ENCODE assay signal across 8 cellular contexts in genomic region chr17:82020874-82021727, GRCh38. TPM values are rescaled to one million over a fixed set of nuclear protein-coding genes. Genes with fewer than 3 reads are reported as not detected.
DNase-seq lines count a peak whose midpoint lies in the region; ATAC-seq and TF ChIP-seq lines count a peak whose summit lies in the region.

No MANE protein-coding gene starts in this region.

- peak overlapping the region; percentile 87 for H3K4me3 ChIP-seq in GM06990 (replicated peaks; ENCODE audit: low read depth, low read length)
- peak overlapping the region; percentile 79 for H3K4me3 ChIP-seq in ectodermal cell (ENCODE audit: insufficient read depth, low read depth, low read length)

- no peak for ATAC-seq in stimulated activated naive CD8-positive, alpha-beta T cell treated with anti-CD3 and anti-CD28 coated beads, Interleukin-15, amount 100 ng/mL, for 72 hours

- no peaks in the 10 kb centered on the region for H3K9me3 Mint-ChIP-seq in stimulated activated naive CD8-positive, alpha-beta T cell treated with anti-CD3 and anti-CD28 coated beads, Interleukin-15, amount 100 ng/mL, for 72 hours

- peaks cover 51% of the 10 kb centered on the region for H3K4me1 Mint-ChIP-seq in stimulated activated naive CD8-positive, alpha-beta T cell treated with anti-CD3 and anti-CD28 coated beads, Interleukin-15, amount 100 ng/mL, for 72 hours

- H3K27ac ChIP-seq in 22Rv1 (peak overlapping the region; percentile 93), ectodermal cell (ENCODE audit: insufficient read depth, low read depth, low read length, poor library complexity, severe bottlenecking) (no peak overlapping the region)

- TF ChIP-seq CTCF in 22Rv1 (IDR thresholded peaks at IDR 0.05) (peak; percentile 58), GM06990 (IDR thresholded peaks at IDR 0.05; ENCODE audit: insufficient read depth, low read length, poor library complexity, severe bottlenecking) (peak; percentile 73)

- peak overlapping the region; percentile 86 to 93 for H3K4me3 Mint-ChIP-seq in stimulated activated naive CD8-positive, alpha-beta T cell treated with anti-CD3 and anti-CD28 coated beads, Interleukin-15, amount 100 ng/mL, for 72 hours

- no peaks in the 10 kb centered on the region for H3K27me3 Mint-ChIP-seq in stimulated activated naive CD8-positive, alpha-beta T cell treated with anti-CD3 and anti-CD28 coated beads, Interleukin-15, amount 100 ng/mL, for 72 hours

- peak overlapping the region in 1 of 2 donors; percentile 93 for H3K27ac Mint-ChIP-seq in stimulated activated naive CD8-positive, alpha-beta T cell treated with anti-CD3 and anti-CD28 coated beads, Interleukin-15, amount 100 ng/mL, for 72 hours

- DNase-seq in GM06990 (ENCODE audit: extremely low read depth, insufficient read length) (peak; percentile 58), NCI-H2171 (lab: John Stamatoyannopoulos, UW) (peak; percentile 29), lung microvascular endothelial cell (ENCODE audit: low read depth in 2 of 2) (peak; percentile 82 to 89), DMS79 (lab: John Stamatoyannopoulos, UW) (no peak)
- peak; percentile 60 for DNase-seq in activated CD4-positive, alpha-beta T cell treated with anti-CD3 and anti-CD28 coated beads, Interleukin-2, amount 50 U/mL, for 1 hour
- DNase-seq in stimulated activated naive CD8-positive, alpha-beta T cell treated with anti-CD3 and anti-CD28 coated beads, Interleukin-15, amount 100 ng/mL, for 72 hours, result peak; percentile 65 to 70

- peaks cover 18% of the 10 kb centered on the region for H3K4me1 ChIP-seq in ectodermal cell (ENCODE audit: control insufficient read depth, insufficient read depth, low read length)

- H3K36me3 ChIP-seq in GM06990 (ENCODE audit: control insufficient read depth, insufficient read depth, low read length) (no peaks in the 10 kb centered on the region; the same call in none of the 2 replicates), ectodermal cell (ENCODE audit: control insufficient read depth, insufficient read depth, low read length) (no peaks in the 10 kb centered on the region)

- H3K9me3 ChIP-seq in ectodermal cell (ENCODE audit: control insufficient read depth, low read length), result no peaks in the 10 kb centered on the region

- no peaks in the 10 kb centered on the region for H3K27me3 ChIP-seq in GM06990 (replicated peaks; ENCODE audit: control insufficient read depth, insufficient read depth, low read length)
- H3K27me3 ChIP-seq in ectodermal cell (ENCODE audit: control insufficient read depth, insufficient read depth, low read length, poor library complexity, severe bottlenecking), result no peaks in the 10 kb centered on the region

- 87 to 89% methylated on average over 27 of the region's 27 CpGs for WGBS in ectodermal cell, 2 experiments

RNA-seq across cellular contexts. Expression of gene CENPX, which starts 1.6 kb away (rescaled TPM):
- polyA plus RNA-seq in ectodermal cell (2013, experiment 1 of 4), result 81.5 TPM
- polyA plus RNA-seq in ectodermal cell (2013, experiment 2 of 4), result 79.1 TPM
- polyA plus RNA-seq in ectodermal cell (2013, experiment 3 of 4), result 67.4 TPM
- polyA plus RNA-seq in ectodermal cell (2013, experiment 4 of 4), result 68.3 TPM
- total RNA-seq in lung microvascular endothelial cell, result 30.1 and 31.5 TPM in 2 replicates

RNA-seq across cellular contexts. Expression of gene LRRC45, which starts 2.0 kb away (rescaled TPM):
- polyA plus RNA-seq in ectodermal cell (2013, experiment 1 of 4), result 30.0 TPM
- 27.4 TPM for polyA plus RNA-seq in ectodermal cell (2013, experiment 2 of 4)
- 24.5 TPM for polyA plus RNA-seq in ectodermal cell (2013, experiment 3 of 4)
- polyA plus RNA-seq in ectodermal cell (2013, experiment 4 of 4), result 21.4 TPM
- 7.6 and 8.3 TPM in 2 replicates for total RNA-seq in lung microvascular endothelial cell

RNA-seq across cellular contexts. Expression of gene RAC3, which starts 10.4 kb away (rescaled TPM):
- polyA plus RNA-seq in ectodermal cell (2013, experiment 1 of 4), result 82.3 TPM
- polyA plus RNA-seq in ectodermal cell (2013, experiment 2 of 4), result 64.4 TPM
- 63.3 TPM for polyA plus RNA-seq in ectodermal cell (2013, experiment 3 of 4)
- 56.0 TPM for polyA plus RNA-seq in ectodermal cell (2013, experiment 4 of 4)
- total RNA-seq in lung microvascular endothelial cell, result 9.7 and 18.3 TPM in 2 replicates

RNA-seq across cellular contexts. Expression of gene DCXR, which starts 16.4 kb away (rescaled TPM):
- polyA plus RNA-seq in ectodermal cell (2013, experiment 1 of 4), result 63.2 TPM
- 55.2 TPM for polyA plus RNA-seq in ectodermal cell (2013, experiment 2 of 4)
- polyA plus RNA-seq in ectodermal cell (2013, experiment 3 of 4), result 60.7 TPM
- 61.4 TPM for polyA plus RNA-seq in ectodermal cell (2013, experiment 4 of 4)
- total RNA-seq in lung microvascular endothelial cell, result 35.5 and 37.7 TPM in 2 replicates

RNA-seq across cellular contexts. Expression of gene RFNG, which starts 30.5 kb away (rescaled TPM):
- 40.9 TPM for polyA plus RNA-seq in ectodermal cell (2013, experiment 1 of 4)
- polyA plus RNA-seq in ectodermal cell (2013, experiment 2 of 4), result 35.2 TPM
- polyA plus RNA-seq in ectodermal cell (2013, experiment 3 of 4), result 32.7 TPM
- 41.1 TPM for polyA plus RNA-seq in ectodermal cell (2013, experiment 4 of 4)
- total RNA-seq in lung microvascular endothelial cell, result 10.0 and 16.3 TPM in 2 replicates
